8 cellular contexts compared by ENCODE assay signal in the genomic region with DNA sequence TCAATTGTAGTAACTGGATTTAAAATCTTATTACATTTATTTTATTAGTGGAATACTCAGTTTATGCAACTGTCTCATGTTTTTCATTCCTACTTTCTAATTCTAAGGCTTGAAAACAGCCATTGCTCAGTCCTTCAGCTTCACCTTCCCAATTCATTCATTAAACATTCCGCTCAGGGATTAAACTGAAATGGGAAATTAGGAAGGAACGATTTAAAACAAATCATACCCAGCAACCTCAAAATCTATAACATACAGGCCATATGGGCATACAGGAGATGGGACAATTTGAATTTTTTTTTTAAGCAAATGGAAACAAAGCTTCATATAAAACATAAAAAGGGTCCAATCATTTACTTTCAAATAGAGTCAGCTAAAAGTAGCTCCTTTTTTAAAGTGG. TPM values are rescaled to one million over a fixed set of nuclear protein-coding genes. Genes with fewer than 3 reads are reported as not detected.
DNase-seq lines count a peak whose midpoint lies in the region; TF ChIP-seq lines count a peak whose summit lies in the region.
"Not testable (repeated sequence)": the region's sequence is repeated elsewhere in the genome, so short reads cannot be mapped to it uniquely, and the experiment has no call there.

No MANE protein-coding gene starts in this region.

- no CpG with 5 or more reads among the region's 2 CpGs for WGBS in mesodermal cell (ENCODE audit: insufficient coverage in 2 of 2), 2 experiments
- 25 to 45% methylated on average over 2 of the region's 2 CpGs for WGBS in sigmoid colon, 2 donors
- WGBS in urinary bladder, result 33% methylated on average over 2 of the region's 2 CpGs

- CTCF ChIA-PET in activated CD4-positive, alpha-beta memory T cell treated with anti-CD3 and anti-CD28 coated beads for 36 hours (lab: Charles Lee), result not testable (repeated sequence)

- H3K27me3 ChIP-seq in sigmoid colon, result not testable (repeated sequence)

- H3K4me1 ChIP-seq in mesodermal cell (ENCODE audit: control insufficient read depth, insufficient read depth, low read length, poor library complexity, severe bottlenecking), result peaks cover 18% of the 10 kb centered on the region
- H3K4me1 ChIP-seq in sigmoid colon, result peaks cover 0 to 22% (median 13%) of the 10 kb centered on the region in 4 donors
- not testable (repeated sequence) for H3K4me1 ChIP-seq in urinary bladder (ENCODE audit: insufficient read depth)

- H3K9me3 Mint-ChIP-seq in activated CD4-positive, alpha-beta memory T cell treated with anti-CD3 and anti-CD28 coated beads for 36 hours; brain: not testable (repeated sequence)

- peaks cover 36% of the 10 kb centered on the region for H3K4me1 Mint-ChIP-seq in activated CD4-positive, alpha-beta memory T cell treated with anti-CD3 and anti-CD28 coated beads for 36 hours (ENCODE audit: low read depth)
- H3K4me1 Mint-ChIP-seq in brain, result peaks cover 67% of the 10 kb centered on the region

- TF ChIP-seq EP300 in sigmoid colon (IDR thresholded peaks at IDR 0.05), result not testable (repeated sequence)

- not testable (repeated sequence) for H3K27ac ChIP-seq in mesodermal cell (ENCODE audit: low read depth, low read length, severe bottlenecking)
- H3K27ac ChIP-seq in sigmoid colon (peak overlapping the region; percentile 62 to 99 (median 81)), urinary bladder (ENCODE audit: low read depth) (peak overlapping the region; percentile 23)

- H3K27me3 Mint-ChIP-seq in activated CD4-positive, alpha-beta memory T cell treated with anti-CD3 and anti-CD28 coated beads for 36 hours; brain: not testable (repeated sequence)

- peak overlapping the region; percentile 96 for H3K4me3 Mint-ChIP-seq in activated CD4-positive, alpha-beta memory T cell treated with anti-CD3 and anti-CD28 coated beads for 36 hours
- peak overlapping the region; percentile 90 to 94 (median 92) for H3K4me3 Mint-ChIP-seq in brain

- not testable (repeated sequence) for TF ChIP-seq CTCF in GM12864 (IDR thresholded peaks at IDR 0.05; ENCODE audit: low read depth, low read length, missing control alignments); NB4 (IDR thresholded peaks at IDR 0.05; ENCODE audit: low read depth, low read length); brain (conservative IDR thresholded peaks at IDR 0.05); fibroblast of the aortic adventitia (IDR thresholded peaks at IDR 0.05; ENCODE audit: insufficient read depth, low read length); sigmoid colon (IDR thresholded peaks at IDR 0.05)

- H3K27ac Mint-ChIP-seq in activated CD4-positive, alpha-beta memory T cell treated with anti-CD3 and anti-CD28 coated beads for 36 hours, result peak overlapping the region; percentile 100
- H3K27ac Mint-ChIP-seq in brain, result peak overlapping the region; percentile 85 to 98 (median 96)

- POLR2A ChIA-PET in activated CD4-positive, alpha-beta memory T cell treated with anti-CD3 and anti-CD28 coated beads for 36 hours (lab: Charles Lee), result interaction anchor here (0.7 kb wide), 1 partner anchor 149 kb away, joined by 4 read pairs; no protein-coding TSS in a partner anchor

- not testable (repeated sequence) for H3K9me3 ChIP-seq in mesodermal cell (ENCODE audit: control insufficient read depth, low read length); sigmoid colon

- TF ChIP-seq POLR2A in NB4 (IDR thresholded peaks at IDR 0.05; ENCODE audit: extremely low read depth, insufficient read length); sigmoid colon (IDR thresholded peaks at IDR 0.05): not testable (repeated sequence)

- DNase-seq in GM12864 (ENCODE audit: low read depth); NB4 (ENCODE audit: low read depth); activated CD4-positive, alpha-beta memory T cell treated with anti-CD3 and anti-CD28 coated beads for 36 hours; fibroblast of the aortic adventitia (ENCODE audit: low read depth); sigmoid colon: not testable (repeated sequence)

- intact Hi-C loops in activated CD4-positive, alpha-beta memory T cell treated with anti-CD3 and anti-CD28 coated beads for 36 hours (cut with micrococcal nuclease), result loop anchor here (10.0 kb wide), 1 partner anchor 615 kb away; the partner anchor contains the start of gene PFDN4
- intact Hi-C loops in sigmoid colon (cut with DNase I), result loop anchor here (5.0 kb wide), 2 partner anchors 237 to 617 kb away; partner anchors contain the start of gene PFDN4

- H3K4me3 ChIP-seq in GM12864 (ENCODE audit: low read depth, low read length) (peak overlapping the region; percentile 49; the same call in 1 of the 2 replicates), NB4 (ENCODE audit: low read depth, low read length) (peak overlapping the region; percentile 61), fibroblast of the aortic adventitia (ENCODE audit: low read depth, low read length) (peak overlapping the region; percentile 17), mesodermal cell (ENCODE audit: extremely low read depth, insufficient read depth, low read length, poor library complexity, severe bottlenecking) (peak overlapping the region; percentile 79), sigmoid colon (peak overlapping the region in 1 of 4 donors; percentile 3)
- not testable (repeated sequence) for H3K4me3 ChIP-seq in urinary bladder (ENCODE audit: low read depth, low read length)

- H3K36me3 Mint-ChIP-seq in activated CD4-positive, alpha-beta memory T cell treated with anti-CD3 and anti-CD28 coated beads for 36 hours, result peaks cover 17% of the 10 kb centered on the region
- not testable (repeated sequence) for H3K36me3 Mint-ChIP-seq in brain

- not testable (repeated sequence) for H3K36me3 ChIP-seq in mesodermal cell (ENCODE audit: control insufficient read depth, insufficient read depth, low read length); sigmoid colon; urinary bladder (ENCODE audit: insufficient read depth)

RNA-seq across cellular contexts. Expression of gene ZNF217, which starts 3.5 kb away (rescaled TPM):
- 10 to 100 TPM; 56.3 to 57.5 TPM for total RNA-seq in activated CD4-positive, alpha-beta memory T cell treated with anti-CD3 and anti-CD28 coated beads for 36 hours
- polyA plus RNA-seq in brain (ENCODE audit: insufficient read depth, low read depth, low replicate concordance) (5.7 TPM), sigmoid colon (10 to 100 TPM; 17.6 to 27.0 (median 21.0) TPM), urinary bladder (21.4 TPM)
- total RNA-seq in fibroblast of the aortic adventitia (ENCODE audit: low replicate concordance) (15.8 and 32.3 TPM in 2 replicates), sigmoid colon (10 to 100 TPM; 11.4 to 20.2 (median 15.9) TPM), urinary bladder (30.2 TPM)
- 56.3 TPM for polyA plus RNA-seq in mesodermal cell (2013, experiment 1 of 2)
- 49.3 TPM for polyA plus RNA-seq in mesodermal cell (2013, experiment 2 of 2)
